In genomic region chr10:79269969-79270368, GRCh38 we compare ENCODE assay signal across 13 cellular contexts.
DNase-seq lines count a peak whose midpoint lies in the region; ATAC-seq, FAIRE-seq and TF ChIP-seq lines count a peak whose summit lies in the region.
"Had no signal": no experiment of that assay in that cellular context is flagged by ENCODE, and none has a peak within 500 bp of the region (broad histone marks: within the 10 kb centered on the region; RNA-seq: fewer than 3 reads in every experiment).

No MANE protein-coding gene starts in this region.

- WGBS in H1 (ENCODE audit: extremely low coverage in 1 of 2, insufficient coverage in 1 of 2, insufficient read length in 1 of 2, insufficient replicate concordance in 2 of 2, low coverage in 1 of 2, low lambda C conversion rate in 2 of 2, missing lambda C conversion rate in 1 of 2), 2 experiments, result 91% methylated on average over 7 of the region's 7 CpGs; no CpG with 5 or more reads in 1 of the 2 experiments

- TF ChIP-seq RAD21 in H1 (IDR thresholded peaks at IDR 0.05 in 1 of 2, conservative IDR thresholded peaks at IDR 0.05 in 1 of 2; ENCODE audit: low read depth in 2 of 2, low read length in 2 of 2), result no peak

- no peak overlapping the region; a peak in 1 of 7 replicates for H3K9ac ChIP-seq in H1 (replicated peaks in 1 of 4; ENCODE audit: extremely low read depth in 1 of 4, low read depth in 3 of 4, low read length in 3 of 4)
- no peak overlapping the region for H3K9ac ChIP-seq in neural progenitor cell

- H3K79me1 ChIP-seq in H1 (ENCODE audit: low read depth, low read length), result peaks cover 9% of the 10 kb centered on the region; the same call in 1 of the 2 replicates

- H3K27ac Mint-ChIP-seq in neural progenitor cell, result peak overlapping the region; percentile 32
- H3K27ac Mint-ChIP-seq: activated naive CD8-positive, alpha-beta T cell had no signal

- peaks cover 7% of the 10 kb centered on the region for H3K36me3 Mint-ChIP-seq in neural progenitor cell
- H3K36me3 Mint-ChIP-seq: activated naive CD8-positive, alpha-beta T cell had no signal

- H3K4me2 ChIP-seq in H1 (ENCODE audit: insufficient read depth in 1 of 2, low read depth in 2 of 2, low read length in 2 of 2) (no peak overlapping the region), neural progenitor cell (no peak overlapping the region)
- H3K4me2 ChIP-seq: A549 had no signal

- H3K4me1 ChIP-seq in right atrium auricular region (peaks cover 0 to 100% of the 10 kb centered on the region in 2 donors), H1 (replicated peaks in 1 of 4; ENCODE audit: control insufficient read depth in 3 of 4, insufficient read depth in 4 of 4, low read length in 3 of 4) (no peaks in the 10 kb centered on the region; a peak in 3 of 7 replicates), neural progenitor cell (no peaks in the 10 kb centered on the region), vagina (peaks cover 89% of the 10 kb centered on the region)

- no peak for FAIRE-seq in H1 (lab: Jason Lieb, UNC)
- FAIRE-seq: A549 had no signal

- no peak overlapping the region for H3K4ac ChIP-seq in H1 (replicated peaks; ENCODE audit: insufficient read length, low read depth, low read length)

- no peak overlapping the region for H2AFZ ChIP-seq in H1 (ENCODE audit: low read length)
- no peak overlapping the region for H2AFZ ChIP-seq in neural progenitor cell (replicated peaks)

- H2BK5ac ChIP-seq in H1 (ENCODE audit: low read depth, low read length), result no peak overlapping the region

- H3K27me3 ChIP-seq in right atrium auricular region (no peaks in the 10 kb centered on the region), H1 (replicated peaks in 1 of 4; ENCODE audit: control insufficient read depth in 3 of 4, extremely low read depth in 1 of 4, insufficient read depth in 3 of 4, low read length in 3 of 4) (no peaks in the 10 kb centered on the region), neural progenitor cell (no peaks in the 10 kb centered on the region), vagina (no peaks in the 10 kb centered on the region)
- H3K27me3 ChIP-seq: testis had no signal

- no peak overlapping the region for H4K5ac ChIP-seq in H1 (ENCODE audit: insufficient read length, low read depth, low read length)

- H2BK15ac ChIP-seq in H1 (ENCODE audit: low read length), result no peak overlapping the region

- no peaks in the 10 kb centered on the region for H3F3A ChIP-seq in neural progenitor cell (ENCODE audit: low read depth)

- no peak overlapping the region for H3K4me3 ChIP-seq in right atrium auricular region
- no peak overlapping the region for H3K4me3 ChIP-seq in H1 (ENCODE audit: extremely low read depth in 1 of 4, insufficient read depth in 2 of 4, low read depth in 3 of 4, low read length in 4 of 4)
- no peak overlapping the region for H3K4me3 ChIP-seq in neural progenitor cell
- H3K4me3 ChIP-seq in vagina, result no peak overlapping the region
- H3K4me3 ChIP-seq: A549, testis had no signal

- peaks cover 64% of the 10 kb centered on the region for H3K4me1 Mint-ChIP-seq in neural progenitor cell

- H3K14ac ChIP-seq in H1 (ENCODE audit: insufficient read length), result no peak overlapping the region

- H4K91ac ChIP-seq in H1 (replicated peaks; ENCODE audit: insufficient read length, low read length), result no peak overlapping the region

- H3K79me2 ChIP-seq in H1 (ENCODE audit: control insufficient read depth in 1 of 2, insufficient read depth in 2 of 2, low read length in 2 of 2), result no peaks in the 10 kb centered on the region
- H3K79me2 ChIP-seq in neural progenitor cell (ENCODE audit: low read depth), result no peaks in the 10 kb centered on the region

- ATAC-seq in left ventricle myocardium superior (no peak), GM21786 (IDR thresholded peaks at IDR 0.05; ENCODE audit: unreplicated experiment) (no peak), HG03196 (IDR thresholded peaks at IDR 0.05; ENCODE audit: unreplicated experiment) (no peak)
- ATAC-seq: A549 had no signal

- H3K18ac ChIP-seq in H1 (ENCODE audit: extremely low read depth, low read length), result no peak overlapping the region; the same call in 1 of the 2 replicates

- TF ChIP-seq CTCF in right atrium auricular region (IDR thresholded peaks at IDR 0.05) (no peak), H1 (IDR thresholded peaks at IDR 0.05; ENCODE audit: control extremely low read depth in 1 of 3, insufficient read depth in 1 of 3, low read depth in 1 of 3, low read length in 3 of 3) (no peak), neural progenitor cell (IDR thresholded peaks at IDR 0.05) (no peak), vagina (IDR thresholded peaks at IDR 0.05) (no peak)

- H3K56ac ChIP-seq in H1 (replicated peaks; ENCODE audit: insufficient read length, low read depth, low read length), result no peak overlapping the region

- H3K36me3 ChIP-seq in right atrium auricular region (no peaks in the 10 kb centered on the region), H1 (ENCODE audit: control insufficient read depth in 2 of 4, insufficient read depth in 4 of 4, low read length in 3 of 4) (peaks cover 0 to 3% (median 0%) of the 10 kb centered on the region in 4 experiments; a peak in 1 of 8 replicates), neural progenitor cell (no peaks in the 10 kb centered on the region), vagina (no peaks in the 10 kb centered on the region)

- H3K27ac ChIP-seq in right atrium auricular region, result peak overlapping the region; percentile 38 to 89
- H3K27ac ChIP-seq in H1 (ENCODE audit: low read depth, low read length), result no peak overlapping the region
- H3K27ac ChIP-seq in neural progenitor cell, result no peak overlapping the region
- H3K27ac ChIP-seq in vagina, result peak overlapping the region; percentile 42
- H3K27ac ChIP-seq: A549, testis had no signal

- POLR2A ChIA-PET in H1 (lab: Charles Lee; ENCODE audit: partially characterized antibody), result no interaction called here

- peaks cover 11% of the 10 kb centered on the region for H3K27me3 Mint-ChIP-seq in neural progenitor cell (ENCODE audit: insufficient read depth, low read depth)
- H3K27me3 Mint-ChIP-seq: activated naive CD8-positive, alpha-beta T cell had no signal

- H3K9me3 ChIP-seq in right atrium auricular region (no peaks in the 10 kb centered on the region), H1 (ENCODE audit: insufficient read depth in 2 of 2, low read depth in 1 of 2, low read length in 1 of 2) (no peaks in the 10 kb centered on the region), neural progenitor cell (ENCODE audit: low read depth) (no peaks in the 10 kb centered on the region), vagina (no peaks in the 10 kb centered on the region)
- H3K9me3 ChIP-seq: A549, testis had no signal

- DNase-seq in right atrium auricular region (ENCODE audit: low spot score) (no peak), left ventricle myocardium superior (no peak), H1 (ENCODE audit: low read depth in 1 of 2, low spot score in 2 of 2) (no peak), neural progenitor cell (ENCODE audit: low spot score) (no peak), vagina (ENCODE audit: extremely low spot score in 2 of 2) (no peak), NCI-H345 (lab: John Stamatoyannopoulos, UW) (no peak)
- DNase-seq: activated CD4-positive, CD25-positive, alpha-beta regulatory T cell; cortex of kidney; testis had no signal

- H3K23ac ChIP-seq in H1 (ENCODE audit: insufficient read length), result no peak overlapping the region

- peak overlapping the region; percentile 38; the same call in 1 of the 2 replicates for H4K8ac ChIP-seq in H1 (ENCODE audit: extremely low read depth, insufficient read depth, low read length)

- H2BK20ac ChIP-seq in H1 (ENCODE audit: low read length), result no peak overlapping the region

- CTCF ChIA-PET in H1 (lab: Charles Lee; ENCODE audit: partially characterized antibody), result interaction anchor here (0.6 kb wide), 2 partner anchors 198 to 1240 kb away, joined by 3 to 5 read pairs; no protein-coding TSS in a partner anchor

- H2BK120ac ChIP-seq in H1 (replicated peaks; ENCODE audit: low read depth, low read length), result no peak overlapping the region

- TF ChIP-seq POLR2A in H1 (IDR thresholded peaks at IDR 0.05; ENCODE audit: control extremely low read depth in 1 of 2, low read depth in 2 of 2, low read length in 2 of 2) (no peak), vagina (IDR thresholded peaks at IDR 0.05) (no peak)

- H3K9me3 Mint-ChIP-seq in neural progenitor cell, result no peaks in the 10 kb centered on the region

- no peak overlapping the region for H3K4me3 Mint-ChIP-seq in neural progenitor cell
- H3K4me3 Mint-ChIP-seq: activated naive CD8-positive, alpha-beta T cell had no signal

- H2BK12ac ChIP-seq in H1 (ENCODE audit: low read depth, low read length), result no peak overlapping the region

- H2AK5ac ChIP-seq in H1 (ENCODE audit: low read depth, low read length), result no peak overlapping the region

- intact Hi-C loops in left ventricle myocardium superior (cut with micrococcal nuclease) (loop anchor here (10.0 kb wide), 1 partner anchor 45 kb away; no protein-coding TSS in a partner anchor), vagina (cut with DNase I) (no loop called here)

- H4K20me1 ChIP-seq in H1 (replicated peaks in 1 of 2; ENCODE audit: control insufficient read depth in 1 of 2, insufficient read depth in 2 of 2, low read length in 2 of 2) (peaks cover 9 to 15% of the 10 kb centered on the region in 2 experiments), neural progenitor cell (ENCODE audit: low read depth) (peaks cover 79% of the 10 kb centered on the region)

- TF ChIP-seq EP300 in H1 (IDR thresholded peaks at IDR 0.05; ENCODE audit: borderline replicate concordance in 1 of 2, low read depth in 2 of 2, low read length in 2 of 2), result no peak

- no peaks in the 10 kb centered on the region for H3K23me2 ChIP-seq in H1 (ENCODE audit: low read depth, low read length)

TF ChIP-seq in H1, 55 proteins besides CTCF, POLR2A, EP300 and RAD21 (continues in another document):
- TF ChIP-seq CEBPB (IDR thresholded peaks at IDR 0.05; ENCODE audit: low read depth, low read length) (no peak), JUN (IDR thresholded peaks at IDR 0.05; ENCODE audit: low read depth, low read length) (no peak)

Comparison
In these comparisons a context has a peak if more than half of its experiments do, and no peak if none do; other contexts are left out.
1. H3K27ac ChIP-seq: peak in right atrium auricular region (2 of 2) and vagina (single experiment); none in H1 (single experiment) and neural progenitor cell (single experiment).